ENCODE assay signal across 1 cellular context in genomic region chr10:4983615-4984216, GRCh38.
A peak's percentile ranks its signal among the peaks of the same experiment; 100 is the strongest.
TF ChIP-seq lines count a peak whose summit lies in the region.

No MANE protein-coding gene starts in this region.

TF ChIP-seq in HepG2, 621 proteins besides CTCF, POLR2A, EP300 and RAD21 (continues in another document):
- TF ChIP-seq ZFY (CRISPR knock-in tag; IDR thresholded peaks at IDR 0.05) (no peak), AGO1 (IDR thresholded peaks at IDR 0.05; ENCODE audit: low read depth, low read length, poor library complexity, severe bottlenecking) (peak; percentile 36), ZNF570 (CRISPR knock-in tag; IDR thresholded peaks at IDR 0.05; ENCODE audit: borderline replicate concordance) (no peak), ZNF136 (CRISPR knock-in tag; IDR thresholded peaks at IDR 0.05; ENCODE audit: low read depth) (no peak), POLR2G (IDR thresholded peaks at IDR 0.05; ENCODE audit: low read depth, low read length) (peak; percentile 93), ZNF747 (CRISPR knock-in tag; IDR thresholded peaks at IDR 0.05; ENCODE audit: borderline replicate concordance) (no peak), XRCC5 (optimal IDR thresholded peaks at IDR 0.05; ENCODE audit: low read length) (no peak), ZNF790 (CRISPR knock-in tag; IDR thresholded peaks at IDR 0.05; ENCODE audit: borderline replicate concordance) (no peak), ELK4 (CRISPR knock-in tag; IDR thresholded peaks at IDR 0.05; ENCODE audit: borderline replicate concordance) (no peak), ZNF547 (CRISPR knock-in tag; IDR thresholded peaks at IDR 0.05) (no peak), KDM2A (CRISPR knock-in tag; IDR thresholded peaks at IDR 0.05; ENCODE audit: borderline replicate concordance, low read depth) (peak; percentile 74; the same call in 1 of the 2 replicates), GTF3A (CRISPR knock-in tag; conservative IDR thresholded peaks at IDR 0.05) (no peak), EZH2 (conservative IDR thresholded peaks at IDR 0.05; ENCODE audit: low read depth, low read length) (no peak), ZNF562 (CRISPR knock-in tag; IDR thresholded peaks at IDR 0.05; ENCODE audit: borderline replicate concordance) (no peak), IKZF5 (CRISPR knock-in tag; IDR thresholded peaks at IDR 0.05) (no peak), ZNF274 (CRISPR knock-in tag; IDR thresholded peaks at IDR 0.05) (no peak), FIP1L1 (IDR thresholded peaks at IDR 0.05; ENCODE audit: borderline replicate concordance, insufficient read depth, low read depth, low read length) (0 out of 2 replicates have a peak, but pooled peaks have one; percentile 93), ZNF331 (CRISPR knock-in tag; IDR thresholded peaks at IDR 0.05) (no peak), MAF1 (CRISPR knock-in tag; IDR thresholded peaks at IDR 0.05; ENCODE audit: borderline replicate concordance) (no peak), RAD51 (IDR thresholded peaks at IDR 0.05; ENCODE audit: borderline replicate concordance) (no peak), DMAP1 (CRISPR knock-in tag; IDR thresholded peaks at IDR 0.05) (no peak), ZNF234 (CRISPR knock-in tag; conservative IDR thresholded peaks at IDR 0.05) (no peak), RFX5 (IDR thresholded peaks at IDR 0.05; ENCODE audit: low read depth, low read length) (no peak), ZNF468 (CRISPR knock-in tag; IDR thresholded peaks at IDR 0.05) (no peak), ZNF143 (CRISPR knock-in tag; IDR thresholded peaks at IDR 0.05) (no peak), ZNF83 (CRISPR knock-in tag; IDR thresholded peaks at IDR 0.05; ENCODE audit: borderline replicate concordance) (no peak), ZBTB7A (CRISPR knock-in tag; IDR thresholded peaks at IDR 0.05) (no peak), CBFB (CRISPR knock-in tag; IDR thresholded peaks at IDR 0.05) (peak; percentile 22; the same call in 1 of the 2 replicates), JUND (CRISPR knock-in tag; IDR thresholded peaks at IDR 0.05) (no peak), ZNF841 (CRISPR knock-in tag; IDR thresholded peaks at IDR 0.05; ENCODE audit: borderline replicate concordance) (no peak), PHB2 (IDR thresholded peaks at IDR 0.05; ENCODE audit: partially characterized antibody) (no peak), MAFK (conservative IDR thresholded peaks at IDR 0.05 in 1 of 2, IDR thresholded peaks at IDR 0.05 in 1 of 2; ENCODE audit: low read length in 2 of 2) (no peak), TRAFD1 (CRISPR knock-in tag; IDR thresholded peaks at IDR 0.05; ENCODE audit: borderline replicate concordance) (no peak), MLLT10 (CRISPR knock-in tag; IDR thresholded peaks at IDR 0.05) (no peak), SIX1 (CRISPR knock-in tag; IDR thresholded peaks at IDR 0.05; ENCODE audit: borderline replicate concordance) (no peak), TARDBP (CRISPR knock-in tag; IDR thresholded peaks at IDR 0.05) (no peak), ZKSCAN5 (CRISPR knock-in tag; IDR thresholded peaks at IDR 0.05) (no peak), ARID5B (CRISPR knock-in tag; IDR thresholded peaks at IDR 0.05) (no peak), ZNF24 (IDR thresholded peaks at IDR 0.05) (no peak), SP2 (CRISPR knock-in tag; IDR thresholded peaks at IDR 0.05) (no peak), SNAPC2 (CRISPR knock-in tag; IDR thresholded peaks at IDR 0.05) (no peak), TBX2 (CRISPR knock-in tag; IDR thresholded peaks at IDR 0.05; ENCODE audit: borderline replicate concordance) (no peak), ZNF781 (CRISPR knock-in tag; IDR thresholded peaks at IDR 0.05; ENCODE audit: borderline replicate concordance, not compliant biosample characterization) (no peak), ZSCAN20 (CRISPR knock-in tag; IDR thresholded peaks at IDR 0.05; ENCODE audit: borderline replicate concordance) (no peak), ZNF607 (CRISPR knock-in tag; IDR thresholded peaks at IDR 0.05; ENCODE audit: borderline replicate concordance) (no peak), ZNF44 (CRISPR knock-in tag; IDR thresholded peaks at IDR 0.05) (no peak), ZNF3 (CRISPR knock-in tag; IDR thresholded peaks at IDR 0.05) (no peak), ZNF703 (CRISPR knock-in tag; IDR thresholded peaks at IDR 0.05; ENCODE audit: borderline replicate concordance) (no peak), ZNF773 (CRISPR knock-in tag; IDR thresholded peaks at IDR 0.05; ENCODE audit: borderline replicate concordance) (no peak), ZC3H4 (CRISPR knock-in tag; IDR thresholded peaks at IDR 0.05; ENCODE audit: borderline replicate concordance) (peak; percentile 96; the same call in 1 of the 2 replicates), PITX1 (CRISPR knock-in tag; IDR thresholded peaks at IDR 0.05) (no peak), RBM22 (optimal IDR thresholded peaks at IDR 0.05; ENCODE audit: low read length) (peak; percentile 99), IRF2 (CRISPR knock-in tag; IDR thresholded peaks at IDR 0.05) (no peak), POLR2AphosphoS2 (IDR thresholded peaks at IDR 0.05; ENCODE audit: low read depth, low read length) (no peak), SMYD3 (CRISPR knock-in tag; IDR thresholded peaks at IDR 0.05) (no peak), NRL (CRISPR knock-in tag; IDR thresholded peaks at IDR 0.05; ENCODE audit: borderline replicate concordance) (no peak), MIER2 (CRISPR knock-in tag; IDR thresholded peaks at IDR 0.05) (no peak)
- TF ChIP-seq, protein P1, sequence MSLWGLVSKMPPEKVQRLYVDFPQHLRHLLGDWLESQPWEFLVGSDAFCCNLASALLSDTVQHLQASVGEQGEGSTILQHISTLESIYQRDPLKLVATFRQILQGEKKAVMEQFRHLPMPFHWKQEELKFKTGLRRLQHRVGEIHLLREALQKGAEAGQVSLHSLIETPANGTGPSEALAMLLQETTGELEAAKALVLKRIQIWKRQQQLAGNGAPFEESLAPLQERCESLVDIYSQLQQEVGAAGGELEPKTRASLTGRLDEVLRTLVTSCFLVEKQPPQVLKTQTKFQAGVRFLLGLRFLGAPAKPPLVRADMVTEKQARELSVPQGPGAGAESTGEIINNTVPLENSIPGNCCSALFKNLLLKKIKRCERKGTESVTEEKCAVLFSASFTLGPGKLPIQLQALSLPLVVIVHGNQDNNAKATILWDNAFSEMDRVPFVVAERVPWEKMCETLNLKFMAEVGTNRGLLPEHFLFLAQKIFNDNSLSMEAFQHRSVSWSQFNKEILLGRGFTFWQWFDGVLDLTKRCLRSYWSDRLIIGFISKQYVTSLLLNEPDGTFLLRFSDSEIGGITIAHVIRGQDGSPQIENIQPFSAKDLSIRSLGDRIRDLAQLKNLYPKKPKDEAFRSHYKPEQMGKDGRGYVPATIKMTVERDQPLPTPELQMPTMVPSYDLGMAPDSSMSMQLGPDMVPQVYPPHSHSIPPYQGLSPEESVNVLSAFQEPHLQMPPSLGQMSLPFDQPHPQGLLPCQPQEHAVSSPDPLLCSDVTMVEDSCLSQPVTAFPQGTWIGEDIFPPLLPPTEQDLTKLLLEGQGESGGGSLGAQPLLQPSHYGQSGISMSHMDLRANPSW (CRISPR knock-in tag; IDR thresholded peaks at IDR 0.05; ENCODE audit: borderline replicate concordance) = no peak
- TF ChIP-seq, protein P2, sequence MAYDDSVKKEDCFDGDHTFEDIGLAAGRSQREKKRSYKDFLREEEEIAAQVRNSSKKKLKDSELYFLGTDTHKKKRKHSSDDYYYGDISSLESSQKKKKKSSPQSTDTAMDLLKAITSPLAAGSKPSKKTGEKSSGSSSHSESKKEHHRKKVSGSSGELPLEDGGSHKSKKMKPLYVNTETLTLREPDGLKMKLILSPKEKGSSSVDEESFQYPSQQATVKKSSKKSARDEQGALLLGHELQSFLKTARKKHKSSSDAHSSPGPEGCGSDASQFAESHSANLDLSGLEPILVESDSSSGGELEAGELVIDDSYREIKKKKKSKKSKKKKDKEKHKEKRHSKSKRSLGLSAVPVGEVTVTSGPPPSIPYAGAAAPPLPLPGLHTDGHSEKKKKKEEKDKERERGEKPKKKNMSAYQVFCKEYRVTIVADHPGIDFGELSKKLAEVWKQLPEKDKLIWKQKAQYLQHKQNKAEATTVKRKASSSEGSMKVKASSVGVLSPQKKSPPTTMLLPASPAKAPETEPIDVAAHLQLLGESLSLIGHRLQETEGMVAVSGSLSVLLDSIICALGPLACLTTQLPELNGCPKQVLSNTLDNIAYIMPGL (CRISPR knock-in tag; IDR thresholded peaks at IDR 0.05; ENCODE audit: borderline replicate concordance in 1 of 2, low read depth in 1 of 2) = no peak
- TF ChIP-seq, protein P3, sequence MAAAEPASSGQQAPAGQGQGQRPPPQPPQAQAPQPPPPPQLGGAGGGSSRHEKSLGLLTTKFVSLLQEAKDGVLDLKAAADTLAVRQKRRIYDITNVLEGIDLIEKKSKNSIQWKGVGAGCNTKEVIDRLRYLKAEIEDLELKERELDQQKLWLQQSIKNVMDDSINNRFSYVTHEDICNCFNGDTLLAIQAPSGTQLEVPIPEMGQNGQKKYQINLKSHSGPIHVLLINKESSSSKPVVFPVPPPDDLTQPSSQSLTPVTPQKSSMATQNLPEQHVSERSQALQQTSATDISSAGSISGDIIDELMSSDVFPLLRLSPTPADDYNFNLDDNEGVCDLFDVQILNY (CRISPR knock-in tag; conservative IDR thresholded peaks at IDR 0.05) = no peak
- TF ChIP-seq, protein P4, sequence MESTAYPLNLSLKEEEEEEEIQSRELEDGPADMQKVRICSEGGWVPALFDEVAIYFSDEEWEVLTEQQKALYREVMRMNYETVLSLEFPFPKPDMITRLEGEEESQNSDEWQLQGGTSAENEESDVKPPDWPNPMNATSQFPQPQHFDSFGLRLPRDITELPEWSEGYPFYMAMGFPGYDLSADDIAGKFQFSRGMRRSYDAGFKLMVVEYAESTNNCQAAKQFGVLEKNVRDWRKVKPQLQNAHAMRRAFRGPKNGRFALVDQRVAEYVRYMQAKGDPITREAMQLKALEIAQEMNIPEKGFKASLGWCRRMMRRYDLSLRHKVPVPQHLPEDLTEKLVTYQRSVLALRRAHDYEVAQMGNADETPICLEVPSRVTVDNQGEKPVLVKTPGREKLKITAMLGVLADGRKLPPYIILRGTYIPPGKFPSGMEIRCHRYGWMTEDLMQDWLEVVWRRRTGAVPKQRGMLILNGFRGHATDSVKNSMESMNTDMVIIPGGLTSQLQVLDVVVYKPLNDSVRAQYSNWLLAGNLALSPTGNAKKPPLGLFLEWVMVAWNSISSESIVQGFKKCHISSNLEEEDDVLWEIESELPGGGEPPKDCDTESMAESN (CRISPR knock-in tag; conservative IDR thresholded peaks at IDR 0.05) = no peak
